In genomic region chr13:85665286-85665685, GRCh38 we compare ENCODE assay signal across 16 cellular contexts.
A peak's percentile ranks its signal among the peaks of the same experiment; 100 is the strongest.
DNase-seq lines count a peak whose midpoint lies in the region; ATAC-seq, FAIRE-seq and TF ChIP-seq lines count a peak whose summit lies in the region.
"Had no signal": no experiment of that assay in that cellular context is flagged by ENCODE, and none has a peak within 500 bp of the region (broad histone marks: within the 10 kb centered on the region; RNA-seq: fewer than 3 reads in every experiment).

No MANE protein-coding gene starts in this region.

- H3K9me3 ChIP-seq in HepG2 (ENCODE audit: low read length) (peaks cover 26% of the 10 kb centered on the region), right lobe of liver (no peaks in the 10 kb centered on the region), PC-9 (ENCODE audit: insufficient read depth, low read depth) (0 out of 2 replicates have a peak, but pooled peaks cover 4% of the 10 kb centered on the region)
- H3K9me3 ChIP-seq: colonic mucosa had no signal

- H3K4me2 ChIP-seq in HepG2 (ENCODE audit: low read depth, low read length) (no peak overlapping the region), PC-9 (no peak overlapping the region)

- no peak overlapping the region for H3K27ac ChIP-seq in HepG2 (ENCODE audit: extremely low read length, insufficient read depth, low read length)
- no peak overlapping the region for H3K27ac ChIP-seq in right lobe of liver
- peak overlapping the region; percentile 6; the same call in 1 of the 2 replicates for H3K27ac ChIP-seq in PC-9
- peak overlapping the region; percentile 41 for H3K27ac ChIP-seq in epithelial cell of prostate
- H3K27ac ChIP-seq: colonic mucosa had no signal

- no peak overlapping the region; a peak in 1 of 6 replicates for H3K4me3 ChIP-seq in HepG2 (replicated peaks in 1 of 3; ENCODE audit: insufficient read depth in 1 of 3, low read depth in 2 of 3, low read length in 3 of 3)
- H3K4me3 ChIP-seq in right lobe of liver = no peak overlapping the region
- no peak overlapping the region for H3K4me3 ChIP-seq in PC-9
- H3K4me3 ChIP-seq: colonic mucosa had no signal

- no peaks in the 10 kb centered on the region for H3K9me3 Mint-ChIP-seq in activated CD8-positive, alpha-beta T cell treated with anti-CD3 and anti-CD28 coated beads for 36 hours

- H3K9me2 ChIP-seq in PC-9 (ENCODE audit: insufficient read depth) = no peaks in the 10 kb centered on the region; the same call in 1 of the 2 replicates

- H3K36me3 ChIP-seq in HepG2 (replicated peaks in 1 of 2; ENCODE audit: control insufficient read depth in 1 of 2, insufficient read depth in 2 of 2, low read length in 2 of 2) (no peaks in the 10 kb centered on the region), right lobe of liver (no peaks in the 10 kb centered on the region), PC-9 (ENCODE audit: low read depth) (no peaks in the 10 kb centered on the region)
- H3K36me3 ChIP-seq: colonic mucosa had no signal

- no peaks in the 10 kb centered on the region for H3K4me1 Mint-ChIP-seq in activated CD8-positive, alpha-beta T cell treated with anti-CD3 and anti-CD28 coated beads for 36 hours (ENCODE audit: low read depth)

- no TSS peak for BruUV-seq in HepG2 (replicated peaks; lab: Mats Ljungman, UMichigan)
- BruUV-seq in PC-9 (replicated peaks; lab: Mats Ljungman, UMichigan) = no TSS peak

- H3K4me3 Mint-ChIP-seq in activated CD8-positive, alpha-beta T cell treated with anti-CD3 and anti-CD28 coated beads for 36 hours = no peak overlapping the region

- POLR2A ChIA-PET in HepG2 (lab: Yijun Ruan, JAX) = no interaction called here
- POLR2A ChIA-PET in PC-9 (lab: Charles Lee; ENCODE audit: unreplicated experiment) = interaction anchor here (0.6 kb wide), 1 partner anchor 718 kb away, joined by 4 read pairs; no protein-coding TSS in a partner anchor
- POLR2A ChIA-PET in activated CD8-positive, alpha-beta T cell treated with anti-CD3 and anti-CD28 coated beads for 36 hours (lab: Charles Lee) = no interaction called here

- TF ChIP-seq EP300 in HepG2 (IDR thresholded peaks at IDR 0.05; ENCODE audit: low read depth in 2 of 2, low read length in 2 of 2) (no peak), HepG2 (CRISPR knock-in tag; IDR thresholded peaks at IDR 0.05; ENCODE audit: borderline replicate concordance) (no peak)

- TF ChIP-seq CTCF in HepG2 (CRISPR knock-in tag; IDR thresholded peaks at IDR 0.05) (no peak), right lobe of liver (IDR thresholded peaks at IDR 0.05) (no peak), PC-9 (conservative IDR thresholded peaks at IDR 0.05) (no peak)
- no peak for TF ChIP-seq CTCF in activated CD8-positive, alpha-beta T cell treated with anti-CD3 and anti-CD28 coated beads for 36 hours (IDR thresholded peaks at IDR 0.05)

- H3K4me1 ChIP-seq in HepG2 (ENCODE audit: insufficient read depth, low read length) (no peaks in the 10 kb centered on the region), right lobe of liver (no peaks in the 10 kb centered on the region), PC-9 (replicated peaks; ENCODE audit: insufficient read depth) (no peaks in the 10 kb centered on the region; the same call in 1 of the 2 replicates)
- H3K4me1 ChIP-seq: colonic mucosa had no signal

- H3K36me3 Mint-ChIP-seq in activated CD8-positive, alpha-beta T cell treated with anti-CD3 and anti-CD28 coated beads for 36 hours (ENCODE audit: low read depth) = no peaks in the 10 kb centered on the region

- no peaks in the 10 kb centered on the region for H3F3A ChIP-seq in PC-9 (ENCODE audit: insufficient read depth, low read depth)

- TF ChIP-seq POLR2A in HepG2 (IDR thresholded peaks at IDR 0.05; ENCODE audit: insufficient read depth in 1 of 2, low read depth in 2 of 2, low read length in 2 of 2) (no peak), right lobe of liver (IDR thresholded peaks at IDR 0.05) (no peak)

- FAIRE-seq in HepG2 (lab: Jason Lieb, UNC) = no peak
- FAIRE-seq: HTR-8/SVneo had no signal

- CTCF ChIA-PET in HepG2 (lab: Yijun Ruan, JAX; ENCODE audit: low intra/inter-chr PET ratio, low total read pairs) (no interaction called here), PC-9 (lab: Charles Lee) (no interaction called here)
- CTCF ChIA-PET in activated CD8-positive, alpha-beta T cell treated with anti-CD3 and anti-CD28 coated beads for 36 hours (lab: Charles Lee) = no interaction called here

- WGBS in HepG2 (ENCODE audit: low lambda C conversion rate) = 2% methylated on average over 4 of the region's 4 CpGs
- 40% methylated on average over 4 of the region's 4 CpGs for WGBS in right lobe of liver (ENCODE audit: insufficient coverage, low coverage, low lambda C conversion rate, missing lambda C conversion rate)

- H2AFZ ChIP-seq in HepG2 (ENCODE audit: low read length) = no peak overlapping the region
- no peak overlapping the region; the same call in 1 of the 2 replicates for H2AFZ ChIP-seq in PC-9

- DNase-seq in HepG2 (ENCODE audit: low spot score) (no peak), right lobe of liver (no peak), PC-9 (peak in 1 of 2 experiments; percentile 4), epithelial cell of prostate (ENCODE audit: low read depth, low spot score) (peak; percentile 59), NK-92 (lab: John Stamatoyannopoulos, UW; ENCODE audit: unreplicated experiment) (no peak), NCI-H345 treated with DMSO at 0.1 percent for 48 hours (lab: John Stamatoyannopoulos, UW; ENCODE audit: unreplicated experiment) (no peak), foreskin melanocyte (no peak)
- DNase-seq in activated CD8-positive, alpha-beta T cell treated with anti-CD3 and anti-CD28 coated beads for 36 hours = no peak
- DNase-seq: activated CD4-positive, alpha-beta T cell treated with anti-CD3 and anti-CD28 coated beads, Interleukin-2, amount 50 U/mL, for 4 hours; activated naive CD4-positive, alpha-beta T cell; AML-193; colonic mucosa; NCI-H524; T-helper 1 cell had no signal

- H3K27me3 ChIP-seq in HepG2 (ENCODE audit: control insufficient read depth in 1 of 2, insufficient read depth in 2 of 2, low read length in 2 of 2) = no peaks in the 10 kb centered on the region
- H3K27me3 ChIP-seq in right lobe of liver = no peaks in the 10 kb centered on the region
- H3K27me3 ChIP-seq in PC-9 (ENCODE audit: insufficient read depth, low read depth) = no peaks in the 10 kb centered on the region
- H3K27me3 ChIP-seq: colonic mucosa had no signal

- no peaks in the 10 kb centered on the region for H4K20me1 ChIP-seq in HepG2 (ENCODE audit: insufficient read depth, low read length)
- H4K20me1 ChIP-seq in PC-9 (ENCODE audit: insufficient read depth) = no peaks in the 10 kb centered on the region

- in situ Hi-C loops in HepG2 (cut with HindIII; ENCODE audit: extremely low pct_ligation_motif_present, low pct_unique_long_range_greater_than_20kb) = no loop called here

- no peak overlapping the region for H3K27ac Mint-ChIP-seq in activated CD8-positive, alpha-beta T cell treated with anti-CD3 and anti-CD28 coated beads for 36 hours
- H3K27ac Mint-ChIP-seq: progenitor cell of endocrine pancreas had no signal

- no peak for TF ChIP-seq RAD21 in HepG2 (CRISPR knock-in tag; IDR thresholded peaks at IDR 0.05)

- H3K27me3 Mint-ChIP-seq in activated CD8-positive, alpha-beta T cell treated with anti-CD3 and anti-CD28 coated beads for 36 hours = no peaks in the 10 kb centered on the region
- H3K27me3 Mint-ChIP-seq: progenitor cell of endocrine pancreas had no signal

- no peak for ATAC-seq in HepG2
- no peak for ATAC-seq in right lobe of liver
- no peak for ATAC-seq in activated CD8-positive, alpha-beta T cell treated with anti-CD3 and anti-CD28 coated beads for 36 hours

- no peak overlapping the region for H3K9ac ChIP-seq in HepG2 (ENCODE audit: insufficient read depth, low read depth, low read length)

- intact Hi-C loops in HepG2 (cut with micrococcal nuclease; ENCODE audit: unreplicated experiment) = no loop called here
- intact Hi-C loops in right lobe of liver (cut with DNase I) = no loop called here
- intact Hi-C loops in PC-9 (cut with micrococcal nuclease; ENCODE audit: unreplicated experiment) = no loop called here
- intact Hi-C loops in activated CD8-positive, alpha-beta T cell treated with anti-CD3 and anti-CD28 coated beads for 36 hours (cut with micrococcal nuclease) = no loop called here

- H3K79me2 ChIP-seq in HepG2 (ENCODE audit: insufficient read depth, low read length) (no peaks in the 10 kb centered on the region), PC-9 (ENCODE audit: low read depth) (no peaks in the 10 kb centered on the region)

TF ChIP-seq in HepG2, 621 proteins besides CTCF, POLR2A, EP300 and RAD21 (continues in another document):
- TF ChIP-seq ZNF552 (CRISPR knock-in tag; IDR thresholded peaks at IDR 0.05; ENCODE audit: borderline replicate concordance) (no peak), NFE2L2 (IDR thresholded peaks at IDR 0.05; ENCODE audit: low read length) (peak; percentile 95), MAFK (conservative IDR thresholded peaks at IDR 0.05 in 1 of 2, IDR thresholded peaks at IDR 0.05 in 1 of 2; ENCODE audit: low read length in 2 of 2) (peak; percentile 81 to 86), MAFF (IDR thresholded peaks at IDR 0.05; ENCODE audit: low read depth, low read length) (peak; percentile 77), NR2C2 (CRISPR knock-in tag; IDR thresholded peaks at IDR 0.05; ENCODE audit: borderline replicate concordance) (no peak)

Comparison
In these comparisons a context has a peak if more than half of its experiments do, and no peak if none do; other contexts are left out.
1. H3K27ac ChIP-seq: peak in PC-9 (single experiment) and epithelial cell of prostate (single experiment); none in HepG2 (single experiment) and right lobe of liver (0 of 3).